16 cellular contexts compared by ENCODE assay signal in genomic region chr12:13116971-13117370, GRCh38. TPM values are rescaled to one million over a fixed set of nuclear protein-coding genes. Genes with fewer than 3 reads are reported as not detected.
DNase-seq lines count a peak whose midpoint lies in the region; ATAC-seq and TF ChIP-seq lines count a peak whose summit lies in the region.
"Had no signal": no experiment of that assay in that cellular context is flagged by ENCODE, and none has a peak within 500 bp of the region (broad histone marks: within the 10 kb centered on the region; RNA-seq: fewer than 3 reads in every experiment).

No MANE protein-coding gene starts in this region.

- TF ChIP-seq POLR2A in vagina (IDR thresholded peaks at IDR 0.05): no peak

- no peak for TF ChIP-seq CTCF in GM23338 (conservative IDR thresholded peaks at IDR 0.05; ENCODE audit: low read depth in 2 of 2)
- no peak for TF ChIP-seq CTCF in nephron (IDR thresholded peaks at IDR 0.05; ENCODE audit: unreplicated experiment in 3 of 3)
- no peak for TF ChIP-seq CTCF in thoracic aorta (IDR thresholded peaks at IDR 0.05)
- no peak for TF ChIP-seq CTCF in vagina (IDR thresholded peaks at IDR 0.05)

- H3K4me1 Mint-ChIP-seq in GM23338: peaks cover 25% of the 10 kb centered on the region
- peaks cover 30% of the 10 kb centered on the region for H3K4me1 Mint-ChIP-seq in nephron

- ATAC-seq in GM23338: peak; percentile 47
- ATAC-seq in Right ventricle myocardium superior (ENCODE audit: poor library complexity): peak; percentile 32
- ATAC-seq in thoracic aorta (ENCODE audit: insufficient number of reproducible peaks, low FRiP score, low read depth): no peak
- no peak for ATAC-seq in GM21381 (IDR thresholded peaks at IDR 0.05; ENCODE audit: unreplicated experiment)
- ATAC-seq in HG02884 (IDR thresholded peaks at IDR 0.05; ENCODE audit: unreplicated experiment): no peak
- ATAC-seq: CD8-positive, alpha-beta T cell had no signal

- H3K4me3 Mint-ChIP-seq in GM23338 (no peak overlapping the region), nephron (no peak overlapping the region)
- H3K4me3 Mint-ChIP-seq: CD8-positive, alpha-beta T cell had no signal

- H3K9me3 Mint-ChIP-seq in GM23338 (peaks cover 5% of the 10 kb centered on the region; the same call in 2 of the 3 replicates), nephron (peaks cover 2% of the 10 kb centered on the region)
- H3K9me3 Mint-ChIP-seq: CD8-positive, alpha-beta T cell had no signal

- no peak overlapping the region for H3K4me3 ChIP-seq in GM23338
- H3K4me3 ChIP-seq in thoracic aorta: no peak overlapping the region
- no peak overlapping the region for H3K4me3 ChIP-seq in vagina
- H3K4me3 ChIP-seq: BLaER1, PC-9 had no signal

- H3K27ac Mint-ChIP-seq in GM23338: no peak overlapping the region
- peak overlapping the region in 2 of 3 experiments; percentile 35 to 66 for H3K27ac Mint-ChIP-seq in nephron
- H3K27ac Mint-ChIP-seq: CD8-positive, alpha-beta T cell had no signal

- DNase-seq in GM23338 (ENCODE audit: low spot score): no peak
- no peak for DNase-seq in Right ventricle myocardium superior
- DNase-seq in thoracic aorta (ENCODE audit: low spot score): no peak
- DNase-seq in vagina (ENCODE audit: extremely low spot score in 2 of 2): no peak
- DNase-seq: CD8-positive, alpha-beta T cell; DMS79; NCI-H1048; NCI-H1436 treated with DMSO at 0.1 percent for 48 hours; NCI-H2081; NCI-H510A treated with DMSO at 0.1 percent for 48 hours; PC-9 had no signal

- H4K20me1 ChIP-seq in GM23338 (replicated peaks; ENCODE audit: insufficient read depth): no peaks in the 10 kb centered on the region
- H4K20me1 ChIP-seq: BLaER1 had no signal

- H3K27me3 ChIP-seq in GM23338 (ENCODE audit: insufficient read depth) (no peaks in the 10 kb centered on the region), thoracic aorta (replicated peaks; ENCODE audit: insufficient read depth) (no peaks in the 10 kb centered on the region), vagina (no peaks in the 10 kb centered on the region)
- H3K27me3 ChIP-seq: BLaER1 had no signal

- no peaks in the 10 kb centered on the region for H3K9me2 ChIP-seq in GM23338 (ENCODE audit: insufficient read depth)

- intact Hi-C loops in Right ventricle myocardium superior (cut with DNase I): no loop called here
- intact Hi-C loops in vagina (cut with DNase I): no loop called here

- H3K27me3 Mint-ChIP-seq in GM23338 (ENCODE audit: insufficient read depth, low read depth, poor library complexity) (peaks cover 6% of the 10 kb centered on the region), nephron (ENCODE audit: low read depth) (no peaks in the 10 kb centered on the region)

- H3K36me3 Mint-ChIP-seq in GM23338 (ENCODE audit: low read depth): peaks cover 3% of the 10 kb centered on the region; the same call in 2 of the 3 replicates
- H3K36me3 Mint-ChIP-seq in nephron (ENCODE audit: low read depth): no peaks in the 10 kb centered on the region
- H3K36me3 Mint-ChIP-seq: CD8-positive, alpha-beta T cell had no signal

- H3F3A ChIP-seq in GM23338 (replicated peaks; ENCODE audit: low read depth): no peaks in the 10 kb centered on the region

- H3K27ac ChIP-seq in GM23338 (ENCODE audit: low read depth) (no peak overlapping the region), thoracic aorta (peak overlapping the region; percentile 75 to 78), vagina (no peak overlapping the region)
- H3K27ac ChIP-seq: BLaER1, PC-9 had no signal

- H3K79me2 ChIP-seq in GM23338 (replicated peaks; ENCODE audit: insufficient read depth): no peaks in the 10 kb centered on the region

- H3K4me1 ChIP-seq in GM23338 (ENCODE audit: insufficient read depth) (peaks cover 33% of the 10 kb centered on the region), thoracic aorta (ENCODE audit: control insufficient read depth in 1 of 2, low read depth in 2 of 2) (peaks cover 12 to 27% of the 10 kb centered on the region in 2 donors), vagina (peaks cover 9% of the 10 kb centered on the region)

- H3K36me3 ChIP-seq in GM23338 (ENCODE audit: insufficient read depth) (no peaks in the 10 kb centered on the region), thoracic aorta (no peaks in the 10 kb centered on the region), vagina (no peaks in the 10 kb centered on the region)
- H3K36me3 ChIP-seq: BLaER1 had no signal

- H2AFZ ChIP-seq in GM23338: no peak overlapping the region
- H2AFZ ChIP-seq: PC-9 had no signal

- H3K9me3 ChIP-seq in thoracic aorta (no peaks in the 10 kb centered on the region), vagina (no peaks in the 10 kb centered on the region)

- H3K4me2 ChIP-seq in GM23338: peak overlapping the region; percentile 36; the same call in 1 of the 2 replicates
- H3K4me2 ChIP-seq: BLaER1, PC-9 had no signal

TF ChIP-seq in GM23338, 12 proteins besides CTCF, POLR2A, EP300 and RAD21:
- TF ChIP-seq ZNF462 (CRISPR knock-in tag; IDR thresholded peaks at IDR 0.05): 0 out of 2 replicates have a peak, but pooled peaks have one; percentile 35
- TF ChIP-seq ZNF114 (CRISPR knock-in tag; IDR thresholded peaks at IDR 0.05): no peak

RNA-seq across cellular contexts. Expression of gene GSG1, which starts 13.5 kb away (rescaled TPM):
- 0.17 and 1.0 TPM in 2 replicates for total RNA-seq in GM23338 (2014; rRNA removed; shearing (Covaris generic))
- 0.63 and 1.5 TPM in 2 replicates for polyA plus RNA-seq in GM23338 (2016; fragmentation: Nextera tagmentation; extraction: Ambion mirVana)
- total RNA-seq in Right ventricle myocardium superior (not detected), thoracic aorta (not detected), vagina (not detected)
- total RNA-seq: CD8-positive, alpha-beta T cell; MCF 10A had no signal

Comparison
In these comparisons a context has a peak if more than half of its experiments do, and no peak if none do; other contexts are left out.
1. ATAC-seq: peak in GM23338 (single experiment) and Right ventricle myocardium superior (single experiment); none in thoracic aorta (single experiment), GM21381 (single experiment) and HG02884 (single experiment).
2. H3K27ac ChIP-seq: peak in thoracic aorta (2 of 2); none in GM23338 (single experiment) and vagina (single experiment).